ENCODE assay signal across 13 cellular contexts in genomic region chr9:124593080-124594058, GRCh38.
DNase-seq lines count a peak whose midpoint lies in the region; ATAC-seq and TF ChIP-seq lines count a peak whose summit lies in the region.
"Had no signal": no experiment of that assay in that cellular context is flagged by ENCODE, and none has a peak within 500 bp of the region (broad histone marks: within the 10 kb centered on the region; RNA-seq: fewer than 3 reads in every experiment).

No MANE protein-coding gene starts in this region.

- dilution Hi-C loops in IMR-90 (cut with HindIII; ENCODE audit: low sequenced_read_pairs, unreplicated experiment) = no loop called here

- WGBS in IMR-90 (ENCODE audit: extremely low coverage in 2 of 2, insufficient read length in 1 of 2), 2 experiments = no CpG with 5 or more reads among the region's 9 CpGs

- no peak overlapping the region for H3K27ac ChIP-seq in IMR-90 (ENCODE audit: insufficient read depth, low read length)

- H3K9me3 ChIP-seq in IMR-90 (ENCODE audit: control insufficient read depth, insufficient read depth, low read length) = no peaks in the 10 kb centered on the region

- CTCF ChIA-PET in IMR-90 (lab: Yijun Ruan, JAX) = interaction anchor here (0.8 to 1.7 kb wide), 5 partner anchors 13 to 118 kb away, joined by 3 to 7 read pairs (median 3); no protein-coding TSS in a partner anchor

- H3K9me1 ChIP-seq in IMR-90 (ENCODE audit: insufficient read depth, low read length) = no peaks in the 10 kb centered on the region

- POLR2A ChIA-PET in IMR-90 (lab: Charles Lee; ENCODE audit: unreplicated experiment) = no interaction called here

- no peak overlapping the region for H2BK120ac ChIP-seq in IMR-90 (ENCODE audit: low read depth, low read length)

- H3K18ac ChIP-seq in IMR-90 (ENCODE audit: low read depth, low read length) = no peak overlapping the region

- H3K27me3 ChIP-seq in IMR-90 (ENCODE audit: control insufficient read depth, insufficient read depth, low read length) = peaks cover 10% of the 10 kb centered on the region

- H3K27me3 Mint-ChIP-seq in CD14-positive monocyte (ENCODE audit: low read depth in 3 of 3) = peaks cover 0 to 2% (median 0%) of the 10 kb centered on the region in 3 donors
- H3K27me3 Mint-ChIP-seq in T-helper 2 cell treated with Interferon-gamma antibody and Interleukin-4, amounts not matched to agents 5 μg/mL and 100 μg/mL, for 36 hours (ENCODE audit: low read depth) = peaks cover 29% of the 10 kb centered on the region

- intact Hi-C loops in CD14-positive monocyte (cut with micrococcal nuclease) = no loop called here
- intact Hi-C loops in IMR-90 (cut with micrococcal nuclease) = loop anchor here (5.0 kb wide), 1 partner anchor 331 kb away; no protein-coding TSS in a partner anchor

- no peak overlapping the region for H3K23ac ChIP-seq in IMR-90 (ENCODE audit: low read depth, low read length)

- H4K8ac ChIP-seq in IMR-90 (ENCODE audit: low read depth in 2 of 2, low read length in 2 of 2) = no peak overlapping the region

- H3K36me3 Mint-ChIP-seq in CD14-positive monocyte = no peaks in the 10 kb centered on the region
- no peaks in the 10 kb centered on the region for H3K36me3 Mint-ChIP-seq in T-helper 2 cell treated with Interferon-gamma antibody and Interleukin-4, amounts not matched to agents 5 μg/mL and 100 μg/mL, for 36 hours (ENCODE audit: low read depth)
- H3K36me3 Mint-ChIP-seq: activated naive CD8-positive, alpha-beta T cell treated with anti-CD3 and anti-CD28 coated beads for 36 hours had no signal

- no peak for TF ChIP-seq RAD21 in IMR-90 (IDR thresholded peaks at IDR 0.05; ENCODE audit: low read length)

- no peak overlapping the region for H3K4ac ChIP-seq in IMR-90 (ENCODE audit: low read depth, low read length)

- H3K27ac Mint-ChIP-seq in CD14-positive monocyte = peak overlapping the region in 4 of 7 donors; percentile 8 to 63 (median 21)
- H3K27ac Mint-ChIP-seq in T-helper 2 cell treated with Interferon-gamma antibody and Interleukin-4, amounts not matched to agents 5 μg/mL and 100 μg/mL, for 36 hours = no peak overlapping the region
- H3K27ac Mint-ChIP-seq: activated CD4-positive, alpha-beta T cell treated with anti-CD3 and anti-CD28 coated beads, Interleukin-2, amount 10 ng/mL, durations not matched to agents 7 days and 5 days; activated naive CD8-positive, alpha-beta T cell treated with anti-CD3 and anti-CD28 coated beads for 36 hours had no signal

- H2BK5ac ChIP-seq in IMR-90 (ENCODE audit: low read depth, low read length, poor library complexity, severe bottlenecking) = no peak overlapping the region

- H3K56ac ChIP-seq in IMR-90 (ENCODE audit: extremely low read depth, insufficient read depth, low read length) = no peak overlapping the region

- no peak overlapping the region for H2AK9ac ChIP-seq in IMR-90 (replicated peaks; ENCODE audit: low read depth, low read length, poor library complexity)

- no peak overlapping the region for H3K9ac ChIP-seq in IMR-90 (ENCODE audit: low read depth, low read length)

- ATAC-seq in IMR-90 (ENCODE audit: low read depth) (peak; percentile 29; the same call in 1 of the 2 replicates), HG03095 (IDR thresholded peaks at IDR 0.05; ENCODE audit: unreplicated experiment) (no peak)
- ATAC-seq: stimulated activated naive CD8-positive, alpha-beta T cell treated with anti-CD3 and anti-CD28 coated beads, Interleukin-15, Interleukin-2, amounts not matched to agents 100 U/mL and 50 U/mL, for 24 hours had no signal

- H3K4me3 ChIP-seq in IMR-90 (ENCODE audit: insufficient read depth, low read depth, low read length) = no peak overlapping the region

- peak overlapping the region; percentile 61 for H2AFZ ChIP-seq in IMR-90 (replicated peaks; ENCODE audit: low read length, poor library complexity)

- no peaks in the 10 kb centered on the region for H3K9me3 Mint-ChIP-seq in CD14-positive monocyte
- H3K9me3 Mint-ChIP-seq in T-helper 2 cell treated with Interferon-gamma antibody and Interleukin-4, amounts not matched to agents 5 μg/mL and 100 μg/mL, for 36 hours = no peaks in the 10 kb centered on the region
- H3K9me3 Mint-ChIP-seq: activated CD4-positive, alpha-beta T cell treated with anti-CD3 and anti-CD28 coated beads, Interleukin-2, amount 10 ng/mL, durations not matched to agents 7 days and 5 days; activated naive CD8-positive, alpha-beta T cell treated with anti-CD3 and anti-CD28 coated beads for 36 hours had no signal

- 0 out of 2 replicates have a peak overlapping the region, but pooled peaks have one; percentile 16 for H3K4me2 ChIP-seq in IMR-90 (ENCODE audit: low read depth, low read length)

- H3K36me3 ChIP-seq in IMR-90 (ENCODE audit: control insufficient read depth, insufficient read depth, low read length) = no peaks in the 10 kb centered on the region

- TF ChIP-seq CTCF in CD14-positive monocyte (IDR thresholded peaks at IDR 0.05) (no peak), IMR-90 (conservative IDR thresholded peaks at IDR 0.05; ENCODE audit: low read depth, low read length) (no peak)

- no peak overlapping the region for H2BK15ac ChIP-seq in IMR-90 (ENCODE audit: low read depth, low read length)

- no peaks in the 10 kb centered on the region for H4K20me1 ChIP-seq in IMR-90 (ENCODE audit: insufficient read depth, low read length)

- TF ChIP-seq POLR2A in IMR-90 (IDR thresholded peaks at IDR 0.05; ENCODE audit: low read depth, low read length) = no peak

- DNase-seq in CD14-positive monocyte (ENCODE audit: low spot score) = no peak
- DNase-seq in IMR-90 = peak; percentile 12
- DNase-seq in astrocyte of the hippocampus (ENCODE audit: low read depth, low spot score) = peak; percentile 39
- DNase-seq in kidney tubule cell (ENCODE audit: low spot score) = peak; percentile 13
- no peak for DNase-seq in NCI-H2081 (lab: John Stamatoyannopoulos, UW)
- DNase-seq in T-helper 2 cell treated with Interferon-gamma antibody and Interleukin-4, amounts not matched to agents 5 μg/mL and 100 μg/mL, for 36 hours (ENCODE audit: low spot score) = no peak
- DNase-seq in activated CD4-positive, alpha-beta T cell treated with anti-CD3 and anti-CD28 coated beads, Interleukin-2, amount 50 U/mL, for 1 hour = no peak
- DNase-seq: activated CD4-positive, alpha-beta T cell treated with anti-CD3 and anti-CD28 coated beads, Interleukin-2, amount 10 ng/mL, durations not matched to agents 7 days and 5 days; activated naive CD8-positive, alpha-beta T cell treated with anti-CD3 and anti-CD28 coated beads for 36 hours; NCI-H1048; stimulated activated CD4-positive, alpha-beta T cell treated with anti-CD3 and anti-CD28 coated beads, Interleukin-12 subunit alpha, Interleukin-12 subunit beta, amount 100 ng/mL, for 4 hours; stimulated activated naive CD8-positive, alpha-beta T cell treated with anti-CD3 and anti-CD28 coated beads, Interleukin-15, Interleukin-2, amounts not matched to agents 100 U/mL and 50 U/mL, for 24 hours had no signal

- no TSS peak for BruUV-seq in IMR-90 (replicated peaks; lab: Mats Ljungman, UMichigan)

- H4K5ac ChIP-seq in IMR-90 (ENCODE audit: low read depth, low read length) = no peak overlapping the region

- 0 out of 2 replicates have a peak overlapping the region, but pooled peaks have one; percentile 55 for H3K14ac ChIP-seq in IMR-90 (replicated peaks; ENCODE audit: low read depth, low read length)

- H2AK5ac ChIP-seq in IMR-90 (ENCODE audit: low read depth, low read length) = no peak overlapping the region

- H3K4me3 Mint-ChIP-seq in CD14-positive monocyte = no peak overlapping the region
- H3K4me3 Mint-ChIP-seq in T-helper 2 cell treated with Interferon-gamma antibody and Interleukin-4, amounts not matched to agents 5 μg/mL and 100 μg/mL, for 36 hours = no peak overlapping the region
- H3K4me3 Mint-ChIP-seq: activated CD4-positive, alpha-beta T cell treated with anti-CD3 and anti-CD28 coated beads, Interleukin-2, amount 10 ng/mL, durations not matched to agents 7 days and 5 days; activated naive CD8-positive, alpha-beta T cell treated with anti-CD3 and anti-CD28 coated beads for 36 hours had no signal

- no peaks in the 10 kb centered on the region for H3K79me1 ChIP-seq in IMR-90 (ENCODE audit: low read depth in 1 of 2, low read length in 2 of 2)

- peaks cover 6% of the 10 kb centered on the region for H3K4me1 ChIP-seq in IMR-90 (ENCODE audit: control insufficient read depth, insufficient read depth, low read length)

- H2BK20ac ChIP-seq in IMR-90 (ENCODE audit: low read depth, low read length) = no peak overlapping the region

- in situ Hi-C loops in IMR-90 (cut with MboI; ENCODE audit: low sequenced_read_pairs) = no loop called here

- peaks cover 17% of the 10 kb centered on the region for H3K4me1 Mint-ChIP-seq in CD14-positive monocyte
- H3K4me1 Mint-ChIP-seq in T-helper 2 cell treated with Interferon-gamma antibody and Interleukin-4, amounts not matched to agents 5 μg/mL and 100 μg/mL, for 36 hours (ENCODE audit: low read depth) = no peaks in the 10 kb centered on the region
- H3K4me1 Mint-ChIP-seq: activated CD4-positive, alpha-beta T cell treated with anti-CD3 and anti-CD28 coated beads, Interleukin-2, amount 10 ng/mL, durations not matched to agents 7 days and 5 days; activated naive CD8-positive, alpha-beta T cell treated with anti-CD3 and anti-CD28 coated beads for 36 hours had no signal

- no peak overlapping the region for H4K91ac ChIP-seq in IMR-90 (ENCODE audit: insufficient read depth, low read depth, low read length)

TF ChIP-seq in IMR-90, 13 proteins besides CTCF, POLR2A, EP300 and RAD21:
- no peak for TF ChIP-seq CEBPB (IDR thresholded peaks at IDR 0.05; ENCODE audit: low read depth, low read length)
- no peak for TF ChIP-seq MXI1 (IDR thresholded peaks at IDR 0.05; ENCODE audit: borderline replicate concordance, low read depth, low read length)
- TF ChIP-seq SMC3 (IDR thresholded peaks at IDR 0.05; ENCODE audit: low read depth, low read length) = no peak
- no peak for TF ChIP-seq CHD1 (IDR thresholded peaks at IDR 0.05; ENCODE audit: low read depth, low read length)

Comparison
In these comparisons a context has a peak if more than half of its experiments do, and no peak if none do; other contexts are left out.
1. DNase-seq: peak in IMR-90 (single experiment), astrocyte of the hippocampus (single experiment) and kidney tubule cell (single experiment); none in CD14-positive monocyte (single experiment), NCI-H2081 (0 of 2), T-helper 2 cell treated with Interferon-gamma antibody and Interleukin-4, amounts not matched to agents 5 μg/mL and 100 μg/mL, for 36 hours (single experiment) and activated CD4-positive, alpha-beta T cell treated with anti-CD3 and anti-CD28 coated beads, Interleukin-2, amount 50 U/mL, for 1 hour (single experiment).